ENCODE assay signal across 8 cellular contexts in genomic region chr17:49576121-49576905, GRCh38. TPM values are rescaled to one million over a fixed set of nuclear protein-coding genes. Genes with fewer than 3 reads are reported as not detected.
DNase-seq lines count a peak whose midpoint lies in the region; ATAC-seq, FAIRE-seq and TF ChIP-seq lines count a peak whose summit lies in the region.

No MANE protein-coding gene starts in this region.

- no peak for ATAC-seq in GM18519 (IDR thresholded peaks at IDR 0.05; ENCODE audit: low FRiP score, unreplicated experiment)
- ATAC-seq in HG02571 (IDR thresholded peaks at IDR 0.05; ENCODE audit: unreplicated experiment): no peak

- DNase-seq in EH (ENCODE audit: low read depth): peak; percentile 80
- DNase-seq in NCI-H1105 (lab: John Stamatoyannopoulos, UW): peak; percentile 16
- no peak for DNase-seq in brain microvascular endothelial cell
- DNase-seq in iPS-NIHi11 (ENCODE audit: low spot score): peak; percentile 87
- DNase-seq in small intestine: no peak
- no peak for DNase-seq in epidermal melanocyte (ENCODE audit: insufficient read length, low spot score)

- 0 to 1% (median 1%) methylated on average over 56 to 62 of the region's 62 CpGs for WGBS in small intestine, 3 donors

- in situ Hi-C loops in brain microvascular endothelial cell (cut with HindIII; ENCODE audit: low pct_ligation_motif_present, low sequenced_read_pairs): no loop called here

- H3K9me3 ChIP-seq in small intestine (ENCODE audit: control insufficient read depth, low read depth): no peaks in the 10 kb centered on the region

- H3K36me3 ChIP-seq in brain microvascular endothelial cell (replicated peaks) (no peaks in the 10 kb centered on the region), small intestine (ENCODE audit: control insufficient read depth in 2 of 2, insufficient read depth in 2 of 2, low read length in 2 of 2) (no peaks in the 10 kb centered on the region)

- H3K4me3 ChIP-seq in brain microvascular endothelial cell (ENCODE audit: low read depth, low read length) (peak overlapping the region; percentile 56), small intestine (ENCODE audit: low read depth in 1 of 2, low read length in 2 of 2) (peak overlapping the region; percentile 24 to 53)

- H3K27me3 ChIP-seq in brain microvascular endothelial cell (replicated peaks) (peaks cover 9% of the 10 kb centered on the region), small intestine (ENCODE audit: control insufficient read depth in 2 of 2, insufficient read depth in 2 of 2, low read length in 2 of 2) (peaks cover 5 to 13% of the 10 kb centered on the region in 2 donors)

- H3K4me1 ChIP-seq in small intestine (ENCODE audit: control insufficient read depth in 2 of 2, insufficient read depth in 1 of 2, low read depth in 1 of 2, low read length in 1 of 2): peaks cover 3 to 4% of the 10 kb centered on the region in 2 donors

- H3K27ac ChIP-seq in brain microvascular endothelial cell: no peak overlapping the region
- H3K27ac ChIP-seq in small intestine (ENCODE audit: low read depth in 1 of 2, low read length in 1 of 2): no peak overlapping the region

- no peak for FAIRE-seq in small intestine (lab: Jason Lieb, UNC)

- no peak for TF ChIP-seq CTCF in brain microvascular endothelial cell (IDR thresholded peaks at IDR 0.05; ENCODE audit: low read depth, low read length, missing control alignments)

RNA-seq across cellular contexts. Expression of gene NXPH3, which starts 0.6 kb away (rescaled TPM):
- polyA plus RNA-seq in small intestine: 1 to 10 TPM in 1 of 3 donors, not detected in 2; 2.3 TPM

Comparison
In these comparisons a context has a peak if more than half of its experiments do, and no peak if none do; other contexts are left out.
1. DNase-seq: peak in EH (single experiment), NCI-H1105 (single experiment) and iPS-NIHi11 (single experiment); none in brain microvascular endothelial cell (single experiment), small intestine (single experiment) and epidermal melanocyte (single experiment).